29 cellular contexts compared by ENCODE assay signal in genomic region chr10:110847351-110847750, GRCh38. TPM values are rescaled to one million over a fixed set of nuclear protein-coding genes. Genes with fewer than 3 reads are reported as not detected.
DNase-seq lines count a peak whose midpoint lies in the region; ATAC-seq and TF ChIP-seq lines count a peak whose summit lies in the region.
"Had no signal": no experiment of that assay in that cellular context is flagged by ENCODE, and none has a peak within 500 bp of the region (broad histone marks: within the 10 kb centered on the region; RNA-seq: fewer than 3 reads in every experiment).

No MANE protein-coding gene starts in this region.

- POLR2A ChIA-PET in activated naive CD8-positive, alpha-beta T cell treated with anti-CD3 and anti-CD28 coated beads, Interleukin-2, amount 10 ng/mL, durations not matched to agents 7 days and 5 days (lab: Charles Lee): interaction anchor here (0.7 kb wide), 1 partner anchor 11 kb away, joined by 3 read pairs; no protein-coding TSS in a partner anchor

- 76 to 85% (median 78%) methylated on average over 6 of the region's 6 CpGs for WGBS in stomach, 5 donors
- WGBS in aorta, 2 donors: 71 to 75% methylated on average over 6 of the region's 6 CpGs

- TF ChIP-seq POLR2A in stomach (IDR thresholded peaks at IDR 0.05): no peak

- intact Hi-C loops in stomach (cut with DNase I; ENCODE audit: low total_unique reads) (no loop called here), aorta (cut with DNase I) (no loop called here)

- H3K4me1 Mint-ChIP-seq in activated naive CD8-positive, alpha-beta T cell treated with anti-CD3 and anti-CD28 coated beads, Interleukin-2, amount 10 ng/mL, durations not matched to agents 7 days and 5 days: peaks cover 60% of the 10 kb centered on the region
- peaks cover 66% of the 10 kb centered on the region for H3K4me1 Mint-ChIP-seq in activated naive CD8-positive, alpha-beta T cell treated with anti-CD3 and anti-CD28 coated beads, Interleukin-2, amount 50 U/mL, for 24 hours
- peaks cover 72% of the 10 kb centered on the region for H3K4me1 Mint-ChIP-seq in nephron progenitor cell

- H3K27me3 ChIP-seq in duodenal mucosa (ENCODE audit: control insufficient read depth in 1 of 2, insufficient read depth in 2 of 2, low read length in 2 of 2) (no peaks in the 10 kb centered on the region), stomach (no peaks in the 10 kb centered on the region), aorta (ENCODE audit: control insufficient read depth in 1 of 2, insufficient read depth in 2 of 2, low read length in 1 of 2) (no peaks in the 10 kb centered on the region)
- H3K27me3 ChIP-seq: vagina had no signal

- no peaks in the 10 kb centered on the region for H3K9me3 ChIP-seq in duodenal mucosa (ENCODE audit: control insufficient read depth in 1 of 2, low read length in 2 of 2)
- no peaks in the 10 kb centered on the region for H3K9me3 ChIP-seq in stomach
- H3K9me3 ChIP-seq in aorta (ENCODE audit: control insufficient read depth, low read length): no peaks in the 10 kb centered on the region
- H3K9me3 ChIP-seq: A549, vagina had no signal

- H3K27ac Mint-ChIP-seq in activated naive CD8-positive, alpha-beta T cell treated with anti-CD3 and anti-CD28 coated beads, Interleukin-2, amount 10 ng/mL, durations not matched to agents 7 days and 5 days: peak overlapping the region; percentile 2
- H3K27ac Mint-ChIP-seq in activated naive CD8-positive, alpha-beta T cell treated with anti-CD3 and anti-CD28 coated beads, Interleukin-2, amount 50 U/mL, for 24 hours: no peak overlapping the region
- H3K27ac Mint-ChIP-seq in nephron progenitor cell: peak overlapping the region; percentile 36
- H3K27ac Mint-ChIP-seq: activated CD8-positive, alpha-beta memory T cell treated with anti-CD3 and anti-CD28 coated beads, Interleukin-2, amount 10 ng/mL, durations not matched to agents 7 days and 5 days; activated T-cell treated with anti-CD3 and anti-CD28 coated beads, Interleukin-2, amount 50 U/mL, for 72 hours; stimulated activated naive CD8-positive, alpha-beta T cell treated with anti-CD3 and anti-CD28 coated beads, Interleukin-15, Interleukin-2, amounts not matched to agents 100 ng/mL and 50 ng/mL, for 24 hours; WTC11 had no signal

- H3K36me3 Mint-ChIP-seq in activated naive CD8-positive, alpha-beta T cell treated with anti-CD3 and anti-CD28 coated beads, Interleukin-2, amount 10 ng/mL, durations not matched to agents 7 days and 5 days: no peaks in the 10 kb centered on the region
- H3K36me3 Mint-ChIP-seq in activated naive CD8-positive, alpha-beta T cell treated with anti-CD3 and anti-CD28 coated beads, Interleukin-2, amount 50 U/mL, for 24 hours (ENCODE audit: low read depth): no peaks in the 10 kb centered on the region
- H3K36me3 Mint-ChIP-seq in nephron progenitor cell (ENCODE audit: low read depth): no peaks in the 10 kb centered on the region
- H3K36me3 Mint-ChIP-seq: CD4-positive, alpha-beta memory T cell; WTC11 had no signal

- no peaks in the 10 kb centered on the region for H3K27me3 Mint-ChIP-seq in activated naive CD8-positive, alpha-beta T cell treated with anti-CD3 and anti-CD28 coated beads, Interleukin-2, amount 10 ng/mL, durations not matched to agents 7 days and 5 days
- no peaks in the 10 kb centered on the region for H3K27me3 Mint-ChIP-seq in activated naive CD8-positive, alpha-beta T cell treated with anti-CD3 and anti-CD28 coated beads, Interleukin-2, amount 50 U/mL, for 24 hours
- H3K27me3 Mint-ChIP-seq in nephron progenitor cell (ENCODE audit: low read depth, poor library complexity): peaks cover 12% of the 10 kb centered on the region
- H3K27me3 Mint-ChIP-seq: activated CD8-positive, alpha-beta memory T cell treated with anti-CD3 and anti-CD28 coated beads, Interleukin-2, amount 10 ng/mL, durations not matched to agents 7 days and 5 days; CD4-positive, alpha-beta memory T cell; stimulated activated naive CD8-positive, alpha-beta T cell treated with anti-CD3 and anti-CD28 coated beads, Interleukin-15, Interleukin-2, amounts not matched to agents 100 ng/mL and 50 ng/mL, for 24 hours had no signal

- H3K4me3 Mint-ChIP-seq in activated naive CD8-positive, alpha-beta T cell treated with anti-CD3 and anti-CD28 coated beads, Interleukin-2, amount 10 ng/mL, durations not matched to agents 7 days and 5 days: no peak overlapping the region
- H3K4me3 Mint-ChIP-seq in activated naive CD8-positive, alpha-beta T cell treated with anti-CD3 and anti-CD28 coated beads, Interleukin-2, amount 50 U/mL, for 24 hours: no peak overlapping the region
- H3K4me3 Mint-ChIP-seq in nephron progenitor cell: no peak overlapping the region
- H3K4me3 Mint-ChIP-seq: activated CD8-positive, alpha-beta memory T cell treated with anti-CD3 and anti-CD28 coated beads, Interleukin-2, amount 10 ng/mL, durations not matched to agents 7 days and 5 days; activated T-cell treated with anti-CD3 and anti-CD28 coated beads, Interleukin-2, amount 50 U/mL, for 72 hours; CD4-positive, alpha-beta memory T cell; stimulated activated naive CD8-positive, alpha-beta T cell treated with anti-CD3 and anti-CD28 coated beads, Interleukin-15, Interleukin-2, amounts not matched to agents 100 ng/mL and 50 ng/mL, for 24 hours; WTC11 had no signal

- no peak for ATAC-seq in activated naive CD8-positive, alpha-beta T cell treated with anti-CD3 and anti-CD28 coated beads, Interleukin-2, amount 10 ng/mL, durations not matched to agents 7 days and 5 days (ENCODE audit: low read depth)
- ATAC-seq in activated naive CD8-positive, alpha-beta T cell treated with anti-CD3 and anti-CD28 coated beads, Interleukin-2, amount 50 U/mL, for 24 hours: no peak
- ATAC-seq in aorta (ENCODE audit: low FRiP score): no peak
- ATAC-seq: A549; activated CD8-positive, alpha-beta memory T cell treated with anti-CD3 and anti-CD28 coated beads, Interleukin-2, amount 10 ng/mL, durations not matched to agents 7 days and 5 days; activated T-cell treated with anti-CD3 and anti-CD28 coated beads, Interleukin-2, amount 50 U/mL, for 72 hours; WTC11 had no signal

- peaks cover 1% of the 10 kb centered on the region for H3K9me3 Mint-ChIP-seq in activated naive CD8-positive, alpha-beta T cell treated with anti-CD3 and anti-CD28 coated beads, Interleukin-2, amount 10 ng/mL, durations not matched to agents 7 days and 5 days
- H3K9me3 Mint-ChIP-seq in activated naive CD8-positive, alpha-beta T cell treated with anti-CD3 and anti-CD28 coated beads, Interleukin-2, amount 50 U/mL, for 24 hours: no peaks in the 10 kb centered on the region
- no peaks in the 10 kb centered on the region for H3K9me3 Mint-ChIP-seq in nephron progenitor cell

- H3K36me3 ChIP-seq in duodenal mucosa (ENCODE audit: control insufficient read depth in 1 of 2, insufficient read depth in 2 of 2, low read length in 2 of 2): no peaks in the 10 kb centered on the region
- H3K36me3 ChIP-seq in stomach: no peaks in the 10 kb centered on the region
- H3K36me3 ChIP-seq in aorta (ENCODE audit: control insufficient read depth in 1 of 2, insufficient read depth in 2 of 2, low read length in 1 of 2): peaks cover 0 to 1% of the 10 kb centered on the region in 2 donors
- H3K36me3 ChIP-seq: vagina had no signal

- no peak for DNase-seq in activated naive CD8-positive, alpha-beta T cell treated with anti-CD3 and anti-CD28 coated beads, Interleukin-2, amount 10 ng/mL, durations not matched to agents 7 days and 5 days
- DNase-seq in activated naive CD8-positive, alpha-beta T cell treated with anti-CD3 and anti-CD28 coated beads, Interleukin-2, amount 50 U/mL, for 24 hours: no peak
- DNase-seq in nephron progenitor cell (no peak), stomach (no peak), NCI-H187 (lab: John Stamatoyannopoulos, UW) (no peak), aorta (no peak), T-helper 2 cell (no peak)
- DNase-seq: activated CD4-positive, alpha-beta T cell treated with anti-CD3 and anti-CD28 coated beads, Interleukin-2, amount 50 U/mL, for 1 hour; activated CD8-positive, alpha-beta memory T cell treated with anti-CD3 and anti-CD28 coated beads, Interleukin-2, amount 10 ng/mL, durations not matched to agents 7 days and 5 days; activated naive CD4-positive, alpha-beta T cell; activated T-cell treated with anti-CD3 and anti-CD28 coated beads, Interleukin-2, amount 50 U/mL, for 72 hours; amygdala; CD4-positive, alpha-beta memory T cell; effector CD8-positive, alpha-beta T cell; mammary epithelial cell; NCI-H1048; NCI-H1694 treated with DMSO at 0.1 percent for 48 hours; NCI-H2171; NCI-H82; occipital lobe; SIG-M5; SW 1271 had no signal

- H3K4me3 ChIP-seq in duodenal mucosa (ENCODE audit: low read depth in 1 of 2, low read length in 2 of 2) (no peak overlapping the region), stomach (no peak overlapping the region), aorta (ENCODE audit: low read length in 2 of 2) (no peak overlapping the region)
- H3K4me3 ChIP-seq: A549, skin epidermis, vagina had no signal

- TF ChIP-seq EP300 in stomach (IDR thresholded peaks at IDR 0.05): no peak

- peak overlapping the region; percentile 52 to 70 for H3K9ac ChIP-seq in duodenal mucosa (ENCODE audit: low read depth in 1 of 2, low read length in 2 of 2)

- H3K4me1 ChIP-seq in duodenal mucosa (ENCODE audit: control insufficient read depth in 1 of 2, insufficient read depth in 2 of 2, low read length in 2 of 2): peaks cover 56 to 67% of the 10 kb centered on the region in 2 donors
- H3K4me1 ChIP-seq in stomach: peaks cover 42 to 70% (median 59%) of the 10 kb centered on the region in 4 donors
- no peaks in the 10 kb centered on the region for H3K4me1 ChIP-seq in aorta (ENCODE audit: control insufficient read depth in 1 of 2, insufficient read depth in 2 of 2, low read length in 2 of 2)

- peak overlapping the region; percentile 86 for H3K27ac ChIP-seq in duodenal mucosa (ENCODE audit: low read depth, low read length)
- H3K27ac ChIP-seq in stomach: peak overlapping the region; percentile 84 to 96 (median 89)
- no peak overlapping the region for H3K27ac ChIP-seq in aorta (ENCODE audit: low read depth in 1 of 2, low read length in 2 of 2)
- H3K27ac ChIP-seq: epithelial cell of prostate had no signal

- TF ChIP-seq CTCF in nephron progenitor cell (IDR thresholded peaks at IDR 0.05) (no peak), stomach (IDR thresholded peaks at IDR 0.05) (no peak)

RNA-seq across cellular contexts. Expression of gene PDCD4, which starts 24.4 kb away (rescaled TPM):
- 100 to 1,000 TPM; 236 to 237 TPM for total RNA-seq in activated naive CD8-positive, alpha-beta T cell treated with anti-CD3 and anti-CD28 coated beads, Interleukin-2, amount 10 ng/mL, durations not matched to agents 7 days and 5 days
- total RNA-seq in stomach (100 to 1,000 TPM in 3 of 5 donors, 10 to 100 TPM in 2; 39.3 to 605 (median 130) TPM), aorta (100 to 1,000 TPM in 1 of 2 donors, 10 to 100 TPM in 1; 67.5 to 124 TPM)
- polyA plus RNA-seq in stomach (100 to 1,000 TPM; 111 to 122 (median 115) TPM), aorta (10 to 100 TPM; 46.6 to 89.7 TPM)

Comparison
In these comparisons a context has a peak if more than half of its experiments do, and no peak if none do; other contexts are left out.
1. H3K27ac ChIP-seq: peak in duodenal mucosa (single experiment) and stomach (5 of 5); none in aorta (0 of 2).